18 cellular contexts compared by ENCODE assay signal in genomic region chr13:99797716-99798115, GRCh38.
"Had no signal": no experiment of that assay in that cellular context is flagged by ENCODE, and none has a peak within 500 bp of the region (broad histone marks: within the 10 kb centered on the region; RNA-seq: fewer than 3 reads in every experiment).

No MANE protein-coding gene starts in this region.

- ATAC-seq: activated CD8-positive, alpha-beta memory T cell treated with anti-CD3 and anti-CD28 coated beads, Interleukin-2, amount 10 ng/mL, durations not matched to agents 7 days and 5 days; body of pancreas; left ventricle myocardium superior; stimulated activated naive B cell treated with anti-CD40 and anti-IgM and Interleukin-4, amounts not matched to agents 10 μg/mL and 1 μg/mL and 100 μg/mL, for 72 hours; upper lobe of right lung had no signal

- H3K27me3 ChIP-seq: body of pancreas, dorsolateral prefrontal cortex, upper lobe of right lung had no signal

- H3K27ac ChIP-seq: body of pancreas, dorsolateral prefrontal cortex, epithelial cell of prostate, upper lobe of right lung had no signal

- H3K4me1 Mint-ChIP-seq: activated CD4-positive, alpha-beta memory T cell treated with anti-CD3 and anti-CD28 coated beads, Interleukin-2, amount 10 ng/mL, durations not matched to agents 7 days and 5 days; activated CD8-positive, alpha-beta memory T cell treated with anti-CD3 and anti-CD28 coated beads, Interleukin-2, amount 10 ng/mL, durations not matched to agents 7 days and 5 days; stimulated activated naive B cell treated with anti-CD40 and anti-IgM and Interleukin-4, amounts not matched to agents 10 μg/mL and 1 μg/mL and 100 μg/mL, for 72 hours had no signal

- H3K36me3 Mint-ChIP-seq: activated CD8-positive, alpha-beta memory T cell treated with anti-CD3 and anti-CD28 coated beads, Interleukin-2, amount 10 ng/mL, durations not matched to agents 7 days and 5 days had no signal

- H3K27ac Mint-ChIP-seq: activated CD4-positive, alpha-beta memory T cell treated with anti-CD3 and anti-CD28 coated beads, Interleukin-2, amount 10 ng/mL, durations not matched to agents 7 days and 5 days; activated CD8-positive, alpha-beta memory T cell treated with anti-CD3 and anti-CD28 coated beads, Interleukin-2, amount 10 ng/mL, durations not matched to agents 7 days and 5 days; nephron progenitor cell; stimulated activated naive B cell treated with anti-CD40 and anti-IgM and Interleukin-4, amounts not matched to agents 10 μg/mL and 1 μg/mL and 100 μg/mL, for 72 hours had no signal

- H3K4me3 Mint-ChIP-seq: activated CD4-positive, alpha-beta memory T cell treated with anti-CD3 and anti-CD28 coated beads, Interleukin-2, amount 10 ng/mL, durations not matched to agents 7 days and 5 days; activated CD8-positive, alpha-beta memory T cell treated with anti-CD3 and anti-CD28 coated beads, Interleukin-2, amount 10 ng/mL, durations not matched to agents 7 days and 5 days; nephron progenitor cell; stimulated activated naive B cell treated with anti-CD40 and anti-IgM and Interleukin-4, amounts not matched to agents 10 μg/mL and 1 μg/mL and 100 μg/mL, for 72 hours had no signal

- H3K4me1 ChIP-seq: body of pancreas, upper lobe of right lung had no signal

- H3K27me3 Mint-ChIP-seq: activated CD4-positive, alpha-beta memory T cell treated with anti-CD3 and anti-CD28 coated beads, Interleukin-2, amount 10 ng/mL, durations not matched to agents 7 days and 5 days; activated CD8-positive, alpha-beta memory T cell treated with anti-CD3 and anti-CD28 coated beads, Interleukin-2, amount 10 ng/mL, durations not matched to agents 7 days and 5 days; stimulated activated naive B cell treated with anti-CD40 and anti-IgM and Interleukin-4, amounts not matched to agents 10 μg/mL and 1 μg/mL and 100 μg/mL, for 72 hours had no signal

- H3K9me3 ChIP-seq: body of pancreas, upper lobe of right lung had no signal

- H3K4me3 ChIP-seq: body of pancreas, dorsolateral prefrontal cortex, upper lobe of right lung had no signal

- H3K36me3 ChIP-seq: upper lobe of right lung had no signal

- DNase-seq: activated CD4-positive, alpha-beta memory T cell treated with anti-CD3 and anti-CD28 coated beads, Interleukin-2, amount 10 ng/mL, durations not matched to agents 7 days and 5 days; activated CD4-positive, alpha-beta T cell treated with anti-CD3 and anti-CD28 coated beads for 48 hours; activated CD4-positive, CD25-positive, alpha-beta regulatory T cell; activated CD8-positive, alpha-beta memory T cell treated with anti-CD3 and anti-CD28 coated beads, Interleukin-2, amount 10 ng/mL, durations not matched to agents 7 days and 5 days; activated naive CD4-positive, alpha-beta T cell; body of pancreas; central memory CD4-positive, alpha-beta T cell; dorsolateral prefrontal cortex; foreskin melanocyte; hypothalamus; kidney glomerular epithelial cell; left ventricle myocardium superior; nephron progenitor cell; occipital lobe; posterior cingulate gyrus; stimulated activated naive B cell treated with anti-CD40 and anti-IgM and Interleukin-4, amounts not matched to agents 10 μg/mL and 1 μg/mL and 100 μg/mL, for 72 hours; upper lobe of right lung had no signal

- H3K9me3 Mint-ChIP-seq: activated CD4-positive, alpha-beta memory T cell treated with anti-CD3 and anti-CD28 coated beads, Interleukin-2, amount 10 ng/mL, durations not matched to agents 7 days and 5 days; nephron progenitor cell had no signal
